In the genomic region with DNA sequence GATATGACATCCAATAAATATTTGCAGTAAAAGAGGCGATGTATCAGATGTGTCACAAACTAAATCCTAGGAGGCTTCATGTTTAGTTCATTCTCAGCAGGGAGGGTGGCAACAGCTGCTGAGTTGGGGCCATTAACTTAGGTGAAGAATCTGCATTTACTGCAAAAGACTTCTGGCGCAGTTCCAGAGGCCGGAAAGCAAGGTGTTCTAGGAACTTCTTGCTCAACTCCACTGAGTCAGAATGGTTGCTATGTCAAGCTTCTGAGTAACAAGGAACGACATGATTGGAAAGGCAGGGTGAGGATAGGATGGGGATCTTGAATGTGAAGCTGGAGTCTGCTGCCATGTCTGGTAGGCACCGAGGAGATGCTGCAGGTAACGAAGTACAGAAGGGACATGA, we compare ENCODE assay signal across 11 cellular contexts. TPM values are rescaled to one million over a fixed set of nuclear protein-coding genes. Genes with fewer than 3 reads are reported as not detected.
DNase-seq lines count a peak whose midpoint lies in the region; ATAC-seq, FAIRE-seq and TF ChIP-seq lines count a peak whose summit lies in the region.
"Had no signal": no experiment of that assay in that cellular context is flagged by ENCODE, and none has a peak within 500 bp of the region (broad histone marks: within the 10 kb centered on the region; RNA-seq: fewer than 3 reads in every experiment).

No MANE protein-coding gene starts in this region.

- peak overlapping the region in 8 of 10 donors; percentile 3 to 55 (median 14) for H3K4me3 Mint-ChIP-seq in naive thymus-derived CD4-positive, alpha-beta T cell

- peaks cover 48 to 95% (median 89%) of the 10 kb centered on the region in 7 donors for H3K4me1 Mint-ChIP-seq in naive thymus-derived CD4-positive, alpha-beta T cell

- H3K4me2 ChIP-seq in BLaER1 treated with 17β-estradiol and CSF1 and Interleukin-3, amounts not matched to agents 10 nM and 100 nM, result peak overlapping the region; percentile 6 to 51 (median 27); a peak in 15 of 22 replicates

- H3K4me3 ChIP-seq in BLaER1 treated with 17β-estradiol and CSF1 and Interleukin-3, amounts not matched to agents 10 nM and 100 nM, result no peak overlapping the region
- H3K4me3 ChIP-seq in brain microvascular endothelial cell (ENCODE audit: low read depth, low read length) (no peak overlapping the region), dorsolateral prefrontal cortex (no peak overlapping the region)
- no peak overlapping the region for H3K4me3 ChIP-seq in naive thymus-derived CD4-positive, alpha-beta T cell (ENCODE audit: low read length)

- no peak overlapping the region for H3K27ac ChIP-seq in BLaER1 treated with 17β-estradiol and CSF1 and Interleukin-3, amounts not matched to agents 10 nM and 100 nM
- no peak overlapping the region for H3K27ac ChIP-seq in brain microvascular endothelial cell
- no peak overlapping the region for H3K27ac ChIP-seq in naive thymus-derived CD4-positive, alpha-beta T cell (ENCODE audit: low read depth, low read length)
- H3K27ac ChIP-seq in dorsolateral prefrontal cortex, result peak overlapping the region in 1 of 59 donors; percentile 16
- H3K27ac ChIP-seq: WERI-Rb-1 had no signal

- DNase-seq in HPDE6-E6E7 (ENCODE audit: extremely low spot score), result peak; percentile 95
- peak; percentile 40 for DNase-seq in brain microvascular endothelial cell
- no peak for DNase-seq in naive thymus-derived CD4-positive, alpha-beta T cell
- no peak for DNase-seq in GM12892 (ENCODE audit: insufficient read length)
- DNase-seq in NCI-H2227 treated with DMSO at 0.1 percent for 48 hours (lab: John Stamatoyannopoulos, UW), result no peak
- DNase-seq in dorsolateral prefrontal cortex, result no peak
- DNase-seq: NCI-H2081 treated with DMSO at 0.1 percent for 48 hours, WERI-Rb-1 had no signal

- H4K20me1 ChIP-seq in BLaER1 treated with 17β-estradiol and CSF1 and Interleukin-3, amounts not matched to agents 10 nM and 100 nM, result peaks cover 100% of the 10 kb centered on the region in 11 experiments

- in situ Hi-C loops in brain microvascular endothelial cell (cut with HindIII; ENCODE audit: low pct_ligation_motif_present, low sequenced_read_pairs), result loop anchor here (25.0 kb wide), 1 partner anchor 107 kb away; no protein-coding TSS in a partner anchor

- FAIRE-seq in GM12892 (lab: Jason Lieb, UNC), result no peak
- FAIRE-seq: colon had no signal

- no peaks in the 10 kb centered on the region for H3K9me3 ChIP-seq in BLaER1 treated with 17β-estradiol and CSF1 and Interleukin-3, amounts not matched to agents 10 nM and 100 nM (replicated peaks in 1 of 11)
- no peaks in the 10 kb centered on the region for H3K9me3 ChIP-seq in naive thymus-derived CD4-positive, alpha-beta T cell (ENCODE audit: control insufficient read depth in 2 of 3, low read length in 3 of 3)

- H3K9ac ChIP-seq in BLaER1 treated with 17β-estradiol and CSF1 and Interleukin-3, amounts not matched to agents 10 nM and 100 nM, result no peak overlapping the region

- peak overlapping the region in 8 of 9 donors; percentile 11 to 76 (median 62) for H3K27ac Mint-ChIP-seq in naive thymus-derived CD4-positive, alpha-beta T cell

- CTCF ChIA-PET in naive thymus-derived CD4-positive, alpha-beta T cell (lab: Charles Lee), result interaction anchor here (2.7 kb wide), 1 partner anchor 9 kb away, joined by 11 read pairs; no protein-coding TSS in a partner anchor

- H3K4me1 ChIP-seq in BLaER1 treated with 17β-estradiol and CSF1 and Interleukin-3, amounts not matched to agents 10 nM and 100 nM, result peaks cover 70 to 97% (median 95%) of the 10 kb centered on the region in 10 experiments
- H3K4me1 ChIP-seq in naive thymus-derived CD4-positive, alpha-beta T cell (ENCODE audit: control insufficient read depth in 2 of 2, insufficient read depth in 2 of 2, low read length in 2 of 2), result peaks cover 40 to 53% of the 10 kb centered on the region in 2 donors

- no peaks in the 10 kb centered on the region for H3K9me3 Mint-ChIP-seq in naive thymus-derived CD4-positive, alpha-beta T cell

- peaks cover 0 to 19% (median 5%) of the 10 kb centered on the region in 5 donors for H3K36me3 Mint-ChIP-seq in naive thymus-derived CD4-positive, alpha-beta T cell

- no peaks in the 10 kb centered on the region for H3K27me3 ChIP-seq in BLaER1 treated with 17β-estradiol and CSF1 and Interleukin-3, amounts not matched to agents 10 nM and 100 nM
- no peaks in the 10 kb centered on the region for H3K27me3 ChIP-seq in brain microvascular endothelial cell (replicated peaks)
- no peaks in the 10 kb centered on the region for H3K27me3 ChIP-seq in naive thymus-derived CD4-positive, alpha-beta T cell (ENCODE audit: control insufficient read depth in 2 of 2, insufficient read depth in 2 of 2, low read length in 2 of 2)
- no peaks in the 10 kb centered on the region for H3K27me3 ChIP-seq in dorsolateral prefrontal cortex

- POLR2A ChIA-PET in naive thymus-derived CD4-positive, alpha-beta T cell (lab: Charles Lee), result no interaction called here

- intact Hi-C loops in naive thymus-derived CD4-positive, alpha-beta T cell (cut with micrococcal nuclease), result no loop called here
- intact Hi-C loops in dorsolateral prefrontal cortex (cut with DNase I), result no loop called here

- peaks cover 12 to 91% (median 66%) of the 10 kb centered on the region in 11 experiments for H3K36me3 ChIP-seq in BLaER1 treated with 17β-estradiol and CSF1 and Interleukin-3, amounts not matched to agents 10 nM and 100 nM
- H3K36me3 ChIP-seq in brain microvascular endothelial cell (replicated peaks), result peaks cover 3% of the 10 kb centered on the region
- peaks cover 0 to 2% (median 0%) of the 10 kb centered on the region in 3 experiments for H3K36me3 ChIP-seq in naive thymus-derived CD4-positive, alpha-beta T cell (ENCODE audit: control insufficient read depth in 2 of 3, insufficient read depth in 3 of 3, low read length in 3 of 3)

- TF ChIP-seq POLR2A in GM12892 (IDR thresholded peaks at IDR 0.05; ENCODE audit: low read depth, low read length), result no peak

- no peak for TF ChIP-seq CTCF in brain microvascular endothelial cell (IDR thresholded peaks at IDR 0.05; ENCODE audit: low read depth, low read length, missing control alignments)
- TF ChIP-seq CTCF in dorsolateral prefrontal cortex (IDR thresholded peaks at IDR 0.05 in 54 of 56, conservative IDR thresholded peaks at IDR 0.05 in 2 of 56; ENCODE audit: low read depth in 1 of 56, partially characterized antibody in 56 of 56), result no peak

- no peaks in the 10 kb centered on the region for H3K27me3 Mint-ChIP-seq in naive thymus-derived CD4-positive, alpha-beta T cell

- ATAC-seq in naive thymus-derived CD4-positive, alpha-beta T cell, result no peak
- ATAC-seq in HG02885 (IDR thresholded peaks at IDR 0.05; ENCODE audit: poor library complexity, unreplicated experiment), result no peak

RNA-seq across cellular contexts. Expression of a gene that starts 11.7 kb away (rescaled TPM):
- 10 to 100 TPM; 51.9 to 73.2 (median 66.3) TPM for total RNA-seq in naive thymus-derived CD4-positive, alpha-beta T cell
- polyA plus RNA-seq in naive thymus-derived CD4-positive, alpha-beta T cell, result 10 to 100 TPM in 1 of 2 donors, 1 to 10 TPM in 1; 9.6 to 11.0 TPM
- polyA plus RNA-seq in GM12892 (2012; ENCODE audit: missing spikeins), result 38.1 TPM
- total RNA-seq in dorsolateral prefrontal cortex, result 100 to 1,000 TPM in 2 of 120 experiments, 10 to 100 TPM in 118; 48.0 to 106 (median 69.6) TPM

RNA-seq across cellular contexts. Expression of a gene that starts 38.8 kb away (rescaled TPM):
- total RNA-seq in naive thymus-derived CD4-positive, alpha-beta T cell, result 10 to 100 TPM; 19.4 to 47.8 (median 40.5) TPM
- 10 to 100 TPM; 73.8 to 80.9 TPM for polyA plus RNA-seq in naive thymus-derived CD4-positive, alpha-beta T cell
- polyA plus RNA-seq in GM12892 (2012; ENCODE audit: missing spikeins), result 90.4 TPM
- total RNA-seq in dorsolateral prefrontal cortex, result 10 to 100 TPM; 12.9 to 36.2 (median 25.1) TPM

RNA-seq across cellular contexts. Expression of a gene that starts 39.1 kb away (rescaled TPM):
- 1 to 10 TPM; 2.5 to 8.9 (median 5.2) TPM for total RNA-seq in naive thymus-derived CD4-positive, alpha-beta T cell
- polyA plus RNA-seq in naive thymus-derived CD4-positive, alpha-beta T cell, result 1 to 10 TPM; 5.2 to 5.5 TPM
- 1.9 TPM for polyA plus RNA-seq in GM12892 (2012; ENCODE audit: missing spikeins)
- total RNA-seq in dorsolateral prefrontal cortex, result 1 to 10 TPM; 3.1 to 7.1 (median 4.6) TPM

Comparison
In these comparisons a context has a peak if more than half of its experiments do, and no peak if none do; other contexts are left out.
1. DNase-seq: peak in HPDE6-E6E7 (single experiment) and brain microvascular endothelial cell (single experiment); none in naive thymus-derived CD4-positive, alpha-beta T cell (0 of 9), GM12892 (single experiment), NCI-H2227 treated with DMSO at 0.1 percent for 48 hours (single experiment) and dorsolateral prefrontal cortex (0 of 10).